ENCODE assay signal across 16 cellular contexts in the genomic region with DNA sequence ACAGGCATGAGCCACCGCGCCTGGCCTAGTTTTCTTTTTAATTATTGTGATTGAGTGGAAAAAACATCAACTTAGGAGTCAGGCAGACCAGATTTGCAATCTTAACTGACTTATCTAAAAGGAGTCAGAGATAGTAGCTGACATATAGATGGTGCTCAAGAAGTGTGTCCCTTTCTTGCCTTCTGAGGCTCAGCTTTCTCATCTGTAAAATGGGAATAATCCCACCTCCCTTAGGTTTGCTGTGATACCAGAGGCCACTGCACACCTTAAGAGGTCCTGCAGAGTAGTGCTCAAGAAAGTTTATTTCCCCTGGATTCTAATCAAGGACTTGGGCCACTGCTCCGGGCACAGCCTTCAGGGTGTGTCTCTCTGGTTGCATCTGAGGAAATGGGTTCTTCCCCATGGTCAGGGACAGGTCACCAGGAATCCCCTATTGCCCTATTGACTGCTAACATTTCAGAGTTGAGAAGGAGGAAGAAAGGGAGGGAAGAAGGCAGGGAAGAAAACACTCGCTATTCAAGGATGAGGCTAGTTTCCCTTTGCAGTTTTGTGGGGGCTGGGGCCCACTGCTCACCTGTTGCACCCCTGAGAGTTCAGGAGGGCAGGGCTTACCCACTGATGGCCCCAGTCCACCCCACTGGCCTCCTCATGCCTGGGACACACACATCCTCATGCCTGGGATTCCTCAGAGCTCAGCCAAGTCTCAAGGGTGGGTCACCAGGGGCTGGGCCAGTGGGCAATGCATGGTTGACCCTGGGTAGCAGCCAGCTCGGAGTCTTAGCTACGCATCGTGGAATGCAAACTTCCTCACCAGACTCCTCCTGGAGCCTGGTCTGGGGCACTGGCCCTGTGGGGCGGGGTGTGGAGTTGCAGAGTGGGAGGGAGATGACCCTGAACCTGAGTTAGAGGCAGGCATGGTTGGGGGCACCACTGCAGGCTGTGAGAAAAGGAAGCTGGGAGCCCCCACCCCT. TPM values are rescaled to one million over a fixed set of nuclear protein-coding genes. Genes with fewer than 3 reads are reported as not detected.
DNase-seq lines count a peak whose midpoint lies in the region; ATAC-seq, FAIRE-seq and TF ChIP-seq lines count a peak whose summit lies in the region.
"Had no signal": no experiment of that assay in that cellular context is flagged by ENCODE, and none has a peak within 500 bp of the region (broad histone marks: within the 10 kb centered on the region; RNA-seq: fewer than 3 reads in every experiment).

No MANE protein-coding gene starts in this region.

- CTCF ChIA-PET in Caco-2 (lab: Charles Lee) = interaction anchor here (1.1 kb wide), 1 partner anchor 16 kb away, joined by 3 read pairs; no protein-coding TSS in a partner anchor
- CTCF ChIA-PET in T-cell (lab: Charles Lee) = no interaction called here

- H3K9me3 Mint-ChIP-seq in Caco-2 (ENCODE audit: unreplicated experiment) (no peaks in the 10 kb centered on the region), T-cell (no peaks in the 10 kb centered on the region)

- peaks cover 18% of the 10 kb centered on the region for H3K4me1 Mint-ChIP-seq in Caco-2 (ENCODE audit: low read depth, unreplicated experiment)
- no peaks in the 10 kb centered on the region for H3K4me1 Mint-ChIP-seq in T-cell

- H3K79me2 ChIP-seq in fibroblast of lung (ENCODE audit: control insufficient read depth, insufficient read depth, low read length) = no peaks in the 10 kb centered on the region

- no peak for TF ChIP-seq CTCF in Caco-2 (IDR thresholded peaks at IDR 0.05; ENCODE audit: insufficient read depth in 1 of 2, low read depth in 1 of 2, low read length in 1 of 2, severe bottlenecking in 1 of 2, unreplicated experiment in 1 of 2)
- no peak for TF ChIP-seq CTCF in fibroblast of lung (conservative IDR thresholded peaks at IDR 0.05 in 1 of 2, IDR thresholded peaks at IDR 0.05 in 1 of 2; ENCODE audit: low read depth in 1 of 2, low read length in 2 of 2)
- TF ChIP-seq CTCF in omental fat pad (IDR thresholded peaks at IDR 0.05) = no peak

- no peak for FAIRE-seq in frontal cortex (lab: Jason Lieb, UNC)

- H3K4me3 Mint-ChIP-seq in Caco-2 (ENCODE audit: unreplicated experiment) (no peak overlapping the region), T-cell (no peak overlapping the region)

- H3K4me2 ChIP-seq in fibroblast of lung (ENCODE audit: extremely low read depth, insufficient read depth, low read length) = no peak overlapping the region
- H3K4me2 ChIP-seq: BLaER1 had no signal

- no peaks in the 10 kb centered on the region for H3K27me3 ChIP-seq in Caco-2 (replicated peaks; ENCODE audit: control insufficient read depth, insufficient read depth, low read length)
- H3K27me3 ChIP-seq in fibroblast of lung (ENCODE audit: control insufficient read depth, insufficient read depth, low read length) = no peaks in the 10 kb centered on the region
- H3K27me3 ChIP-seq: BLaER1 had no signal

- DNase-seq in Caco-2 = no peak
- peak; percentile 59 for DNase-seq in M059J (ENCODE audit: low read depth)
- DNase-seq in fibroblast of lung (ENCODE audit: low read depth in 2 of 2) = peak; percentile 9 to 27
- no peak for DNase-seq in omental fat pad (ENCODE audit: low spot score)
- DNase-seq in stimulated activated naive CD8-positive, alpha-beta T cell treated with anti-CD3 and anti-CD28 coated beads, Interleukin-15, Interleukin-2, amounts not matched to agents 100 U/mL and 50 U/mL, for 24 hours = no peak
- no peak for DNase-seq in frontal cortex (ENCODE audit: low spot score in 2 of 2)
- no peak for DNase-seq in T-cell
- no peak for DNase-seq in caudate nucleus (lab: John Stamatoyannopoulos, UW)
- DNase-seq: activated CD8-positive, alpha-beta memory T cell treated with anti-CD3 and anti-CD28 coated beads, Interleukin-2, amount 50 U/mL, for 4 hours; dorsolateral prefrontal cortex; left ventricle myocardium inferior; NCI-H146; NCI-H69; occipital lobe; SJCRH30 had no signal

- POLR2A ChIA-PET in Caco-2 (lab: Charles Lee) (interaction anchor here (0.6 kb wide), 2 partner anchors 14 to 35 kb away, joined by 3 to 12 read pairs; no protein-coding TSS in a partner anchor), T-cell (lab: Charles Lee) (no interaction called here)

- H3K36me3 ChIP-seq in Caco-2 (ENCODE audit: control insufficient read depth, insufficient read depth, low read length) = peaks cover 3% of the 10 kb centered on the region
- H3K36me3 ChIP-seq in fibroblast of lung (ENCODE audit: control insufficient read depth, insufficient read depth, low read length) = peaks cover 3% of the 10 kb centered on the region
- H3K36me3 ChIP-seq: BLaER1, left ventricle myocardium inferior, SJCRH30 had no signal

- peak; percentile 12 for ATAC-seq in omental fat pad (ENCODE audit: low FRiP score)
- no peak for ATAC-seq in stimulated activated naive CD8-positive, alpha-beta T cell treated with anti-CD3 and anti-CD28 coated beads, Interleukin-15, Interleukin-2, amounts not matched to agents 100 U/mL and 50 U/mL, for 24 hours
- no peak for ATAC-seq in T-cell (replicated peaks in 1 of 4)

- H3K36me3 Mint-ChIP-seq in Caco-2 (ENCODE audit: insufficient read depth, unreplicated experiment) (peaks cover 88% of the 10 kb centered on the region), T-cell (no peaks in the 10 kb centered on the region)

- no peak overlapping the region for H3K27ac ChIP-seq in fibroblast of lung (ENCODE audit: insufficient read depth, low read length)
- no peak overlapping the region for H3K27ac ChIP-seq in caudate nucleus (ENCODE audit: low read depth, low read length)
- H3K27ac ChIP-seq: BLaER1, dorsolateral prefrontal cortex, left ventricle myocardium inferior, SJCRH30 had no signal

- no peaks in the 10 kb centered on the region for H3K27me3 Mint-ChIP-seq in Caco-2 (ENCODE audit: insufficient read depth, unreplicated experiment)
- peaks cover 4 to 7% of the 10 kb centered on the region in 2 donors for H3K27me3 Mint-ChIP-seq in T-cell

- H4K20me1 ChIP-seq in fibroblast of lung (ENCODE audit: control insufficient read depth, extremely low read depth, insufficient read depth, low read length) = no peaks in the 10 kb centered on the region
- H4K20me1 ChIP-seq: BLaER1 had no signal

- BruUV-seq in Caco-2 (replicated peaks; lab: Mats Ljungman, UMichigan) = no TSS peak

- H3K4me3 ChIP-seq in Caco-2 (ENCODE audit: low read depth, low read length) (no peak overlapping the region), fibroblast of lung (replicated peaks in 1 of 4; ENCODE audit: control extremely low read depth in 1 of 4, insufficient read depth in 1 of 4, low read depth in 3 of 4, low read length in 4 of 4) (no peak overlapping the region)
- H3K4me3 ChIP-seq: BLaER1, dorsolateral prefrontal cortex, left ventricle myocardium inferior, SJCRH30 had no signal

- H3K9me3 ChIP-seq in Caco-2 = no peaks in the 10 kb centered on the region
- no peaks in the 10 kb centered on the region for H3K9me3 ChIP-seq in fibroblast of lung (ENCODE audit: control insufficient read depth, insufficient read depth, low read depth, low read length)
- H3K9me3 ChIP-seq: BLaER1, left ventricle myocardium inferior, SJCRH30 had no signal

- no peak overlapping the region for H2AFZ ChIP-seq in fibroblast of lung (ENCODE audit: low read length)

- intact Hi-C loops in Caco-2 (cut with micrococcal nuclease; ENCODE audit: unreplicated experiment) = no loop called here

- H3K27ac Mint-ChIP-seq in Caco-2 (ENCODE audit: unreplicated experiment) (peak overlapping the region; percentile 79), T-cell (no peak overlapping the region)

- H3K9ac ChIP-seq in fibroblast of lung (ENCODE audit: insufficient read depth, low read length) = no peak overlapping the region
- H3K9ac ChIP-seq: BLaER1 had no signal

- peaks cover 13% of the 10 kb centered on the region for H3K4me1 ChIP-seq in Caco-2
- H3K4me1 ChIP-seq in fibroblast of lung (ENCODE audit: control insufficient read depth, extremely low read depth, insufficient read depth, low read length) = peaks cover 7% of the 10 kb centered on the region
- H3K4me1 ChIP-seq: SJCRH30 had no signal

RNA-seq across cellular contexts. Expression of a gene that starts 21.2 kb away (rescaled TPM):
- 56.2 and 61.2 TPM in 2 replicates for total RNA-seq in Caco-2 (2022)
- total RNA-seq in M059J (2014; rRNA removed; shearing (Covaris generic)) = 0.30 and 2.2 TPM in 2 replicates
- 1.0 and 1.2 TPM in 2 replicates for total RNA-seq in fibroblast of lung
- polyA plus RNA-seq in fibroblast of lung = 0.87 and 1.1 TPM in 2 replicates
- 4.7 and 8.0 TPM in 2 replicates for polyA plus RNA-seq in fibroblast of lung (2012)
- polyA minus RNA-seq in fibroblast of lung (ENCODE audit: low replicate concordance) = 3.7 and 4.6 TPM in 2 replicates
- total RNA-seq in omental fat pad = 10 to 100 TPM in 1 of 4 donors, 1 to 10 TPM in 3; 3.0 to 19.0 (median 3.6) TPM
- total RNA-seq in frontal cortex = under 0.01 TPM
- total RNA-seq in T-cell = under 1 TPM in 4 of 5 donors, not detected in 1; 0.05 to 0.18 (median 0.08) TPM
- total RNA-seq: occipital lobe, SJCRH30 had no signal

RNA-seq across cellular contexts. Expression of a gene that starts 52.0 kb away (rescaled TPM):
- total RNA-seq in Caco-2 (2022) (not detected in 2 replicates), fibroblast of lung (under 0.01 and 0.33 TPM in 2 replicates), omental fat pad (not detected), frontal cortex (1.2 TPM), T-cell (not detected)
- total RNA-seq in M059J (2014; rRNA removed; shearing (Covaris generic)) = not detected in 2 replicates
- 0.11 and 0.16 TPM in 2 replicates for polyA plus RNA-seq in fibroblast of lung
- polyA plus RNA-seq in fibroblast of lung (2012) = 0.10 and 0.12 TPM in 2 replicates
- not detected in 2 replicates for polyA minus RNA-seq in fibroblast of lung (ENCODE audit: low replicate concordance)
- total RNA-seq: left ventricle myocardium inferior, SJCRH30 had no signal

Comparison
In these comparisons a context has a peak if more than half of its experiments do, and no peak if none do; other contexts are left out.
1. DNase-seq: peak in M059J (single experiment) and fibroblast of lung (2 of 2); none in Caco-2 (0 of 2), omental fat pad (single experiment), stimulated activated naive CD8-positive, alpha-beta T cell treated with anti-CD3 and anti-CD28 coated beads, Interleukin-15, Interleukin-2, amounts not matched to agents 100 U/mL and 50 U/mL, for 24 hours (single experiment), frontal cortex (0 of 2), T-cell (0 of 34) and caudate nucleus (0 of 61).